1 cellular context compared by ENCODE assay signal in the genomic region with DNA sequence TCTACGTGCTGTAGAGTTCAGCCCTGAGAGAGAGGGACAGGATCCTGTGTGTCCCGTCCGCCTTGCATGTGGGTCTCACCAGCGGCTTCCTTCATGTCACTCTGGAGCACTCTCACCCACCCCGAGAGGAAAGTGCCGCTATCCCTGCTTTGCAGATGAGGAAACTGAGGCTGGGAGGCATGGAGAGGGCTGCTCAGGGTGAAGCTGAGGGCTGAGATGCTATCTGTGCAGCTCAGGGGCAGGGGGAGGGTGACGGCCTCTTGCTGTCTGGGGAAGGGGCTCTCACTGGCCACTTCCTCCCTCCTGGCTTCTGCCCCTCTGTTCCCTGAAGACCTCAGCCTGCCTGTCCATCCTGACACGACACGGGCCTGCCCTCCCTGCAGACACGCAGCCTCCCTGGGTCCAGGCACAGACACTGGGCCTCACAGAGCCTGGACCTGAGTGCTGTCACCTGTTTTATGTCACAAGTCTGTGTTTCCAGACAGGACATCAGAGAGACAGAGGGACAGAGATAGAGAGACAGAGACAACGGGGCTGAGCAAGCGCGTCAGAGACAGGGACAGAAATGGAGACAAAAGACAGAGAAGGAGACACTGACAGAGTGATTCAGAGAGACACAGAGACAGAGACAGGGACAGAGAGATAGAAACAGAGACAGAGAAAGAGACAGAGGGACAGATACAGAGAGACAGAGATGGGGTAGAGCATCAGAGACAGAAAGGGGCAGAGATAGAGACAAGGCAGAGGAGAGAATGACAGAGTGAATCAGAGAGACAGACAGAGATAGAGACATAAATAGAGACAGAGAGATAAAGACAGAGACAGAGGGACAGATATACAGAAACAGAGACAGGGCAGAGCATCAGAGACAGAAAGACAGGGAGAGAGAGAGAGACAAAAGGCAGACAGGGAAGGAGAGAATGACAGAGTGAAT.
A peak's percentile ranks its signal among the peaks of the same experiment; 100 is the strongest.
TF ChIP-seq lines count a peak whose summit lies in the region.

No MANE protein-coding gene starts in this region.

TF ChIP-seq in SK-N-SH, 30 proteins besides CTCF, POLR2A, EP300 and RAD21 (continued from another document):
- TF ChIP-seq, protein P1, sequence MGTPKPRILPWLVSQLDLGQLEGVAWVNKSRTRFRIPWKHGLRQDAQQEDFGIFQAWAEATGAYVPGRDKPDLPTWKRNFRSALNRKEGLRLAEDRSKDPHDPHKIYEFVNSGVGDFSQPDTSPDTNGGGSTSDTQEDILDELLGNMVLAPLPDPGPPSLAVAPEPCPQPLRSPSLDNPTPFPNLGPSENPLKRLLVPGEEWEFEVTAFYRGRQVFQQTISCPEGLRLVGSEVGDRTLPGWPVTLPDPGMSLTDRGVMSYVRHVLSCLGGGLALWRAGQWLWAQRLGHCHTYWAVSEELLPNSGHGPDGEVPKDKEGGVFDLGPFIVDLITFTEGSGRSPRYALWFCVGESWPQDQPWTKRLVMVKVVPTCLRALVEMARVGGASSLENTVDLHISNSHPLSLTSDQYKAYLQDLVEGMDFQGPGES (IDR thresholded peaks at IDR 0.05; ENCODE audit: low read depth, low read length), result no peak
- TF ChIP-seq TCF12 (IDR thresholded peaks at IDR 0.05), result no peak
- peak; percentile 35 for TF ChIP-seq GATA2 (CRISPR knock-in tag; IDR thresholded peaks at IDR 0.05)
- no peak for TF ChIP-seq RXRA (IDR thresholded peaks at IDR 0.05; ENCODE audit: borderline replicate concordance, low read depth)
- no peak; the same call in 1 of the 2 replicates for TF ChIP-seq MXI1 (IDR thresholded peaks at IDR 0.05; ENCODE audit: low read depth, low read length)
- TF ChIP-seq FOXM1 (IDR thresholded peaks at IDR 0.05; ENCODE audit: low read depth), result no peak
- TF ChIP-seq GABPA (IDR thresholded peaks at IDR 0.05; ENCODE audit: low read depth), result no peak
- no peak for TF ChIP-seq USF1 (IDR thresholded peaks at IDR 0.05; ENCODE audit: borderline replicate concordance, low read depth)
- TF ChIP-seq FOSL2 (IDR thresholded peaks at IDR 0.05; ENCODE audit: borderline replicate concordance, low read depth), result no peak
- no peak for TF ChIP-seq ZBTB33 (IDR thresholded peaks at IDR 0.05; ENCODE audit: borderline replicate concordance, low read depth)
